Comparison of ENCODE assay signal across 24 cellular contexts in genomic region chr9:110258671-110259070, GRCh38. TPM values are rescaled to one million over a fixed set of nuclear protein-coding genes. Genes with fewer than 3 reads are reported as not detected.
DNase-seq lines count a peak whose midpoint lies in the region; ATAC-seq and TF ChIP-seq lines count a peak whose summit lies in the region.
"Had no signal": no experiment of that assay in that cellular context is flagged by ENCODE, and none has a peak within 500 bp of the region (broad histone marks: within the 10 kb centered on the region; RNA-seq: fewer than 3 reads in every experiment).

No MANE protein-coding gene starts in this region.

- H3K9me3 ChIP-seq in neutrophil (no peaks in the 10 kb centered on the region), BE2C (no peaks in the 10 kb centered on the region)
- H3K9me3 ChIP-seq: uterus had no signal

- H3K36me3 Mint-ChIP-seq in activated CD4-positive, alpha-beta T cell treated with anti-CD3 and anti-CD28 coated beads, Interleukin-2, amount 10 ng/mL, durations not matched to agents 7 days and 5 days (ENCODE audit: low read depth), result peaks cover 10% of the 10 kb centered on the region
- H3K36me3 Mint-ChIP-seq in T-helper 2 cell treated with Interferon-gamma antibody and Interleukin-4, amounts not matched to agents 5 μg/mL and 100 μg/mL, for 36 hours (ENCODE audit: low read depth), result peaks cover 7% of the 10 kb centered on the region

- DNase-seq in activated CD4-positive, alpha-beta T cell treated with anti-CD3 and anti-CD28 coated beads, Interleukin-2, amount 10 ng/mL, durations not matched to agents 7 days and 5 days, result no peak
- DNase-seq in activated CD4-positive, alpha-beta T cell treated with anti-CD3 and anti-CD28 coated beads, Interleukin-2, amount 50 U/mL, for 48 hours, result no peak
- DNase-seq in T-helper 2 cell treated with Interferon-gamma antibody and Interleukin-4, amounts not matched to agents 5 μg/mL and 100 μg/mL, for 36 hours (ENCODE audit: low spot score), result no peak
- DNase-seq in BE2C (no peak), caudate nucleus (lab: John Stamatoyannopoulos, UW) (no peak)
- DNase-seq: activated effector memory CD4-positive, alpha-beta T cell treated with Interleukin-2 at 50 U/mL for 16 hours; CD8-positive, alpha-beta memory T cell; hypothalamus; KG1; kidney; NCI-H1105; NCI-H2171; NCI-H774; retina; stimulated activated CD4-positive, alpha-beta T cell treated with anti-CD3 and anti-CD28 coated beads, Interleukin-15, amount 100 ng/mL, for 24 hours; stimulated activated naive CD8-positive, alpha-beta T cell treated with anti-CD3 and anti-CD28 coated beads, Interleukin-15, amount 100 ng/mL, for 72 hours; uterus had no signal

- peaks cover 36% of the 10 kb centered on the region for H3K4me1 Mint-ChIP-seq in activated CD4-positive, alpha-beta T cell treated with anti-CD3 and anti-CD28 coated beads, Interleukin-2, amount 10 ng/mL, durations not matched to agents 7 days and 5 days
- peaks cover 29% of the 10 kb centered on the region for H3K4me1 Mint-ChIP-seq in T-helper 2 cell treated with Interferon-gamma antibody and Interleukin-4, amounts not matched to agents 5 μg/mL and 100 μg/mL, for 36 hours (ENCODE audit: low read depth)

- H3K4me3 ChIP-seq in neutrophil (ENCODE audit: low read depth in 1 of 2, low read length in 1 of 2), result peak overlapping the region; percentile 94
- H3K4me3 ChIP-seq in BE2C (ENCODE audit: low read depth, low read length), result no peak overlapping the region
- H3K4me3 ChIP-seq: uterus had no signal

- H3K36me3 ChIP-seq in neutrophil, result no peaks in the 10 kb centered on the region
- H3K36me3 ChIP-seq in BE2C, result no peaks in the 10 kb centered on the region; the same call in 1 of the 2 replicates
- H3K36me3 ChIP-seq: uterus had no signal

- H3K9me3 Mint-ChIP-seq in activated CD4-positive, alpha-beta T cell treated with anti-CD3 and anti-CD28 coated beads, Interleukin-2, amount 10 ng/mL, durations not matched to agents 7 days and 5 days, result no peaks in the 10 kb centered on the region
- H3K9me3 Mint-ChIP-seq in T-helper 2 cell treated with Interferon-gamma antibody and Interleukin-4, amounts not matched to agents 5 μg/mL and 100 μg/mL, for 36 hours, result no peaks in the 10 kb centered on the region
- H3K9me3 Mint-ChIP-seq: CD8-positive, alpha-beta memory T cell; stimulated activated naive CD8-positive, alpha-beta T cell treated with anti-CD3 and anti-CD28 coated beads, Interleukin-15, amount 100 ng/mL, for 72 hours had no signal

- no peak overlapping the region for H3K4me3 Mint-ChIP-seq in activated CD4-positive, alpha-beta T cell treated with anti-CD3 and anti-CD28 coated beads, Interleukin-2, amount 10 ng/mL, durations not matched to agents 7 days and 5 days
- no peak overlapping the region for H3K4me3 Mint-ChIP-seq in T-helper 2 cell treated with Interferon-gamma antibody and Interleukin-4, amounts not matched to agents 5 μg/mL and 100 μg/mL, for 36 hours
- H3K4me3 Mint-ChIP-seq: stimulated activated naive CD8-positive, alpha-beta T cell treated with anti-CD3 and anti-CD28 coated beads, Interleukin-15, amount 100 ng/mL, for 72 hours had no signal

- peaks cover 4% of the 10 kb centered on the region for H3K27me3 Mint-ChIP-seq in activated CD4-positive, alpha-beta T cell treated with anti-CD3 and anti-CD28 coated beads, Interleukin-2, amount 10 ng/mL, durations not matched to agents 7 days and 5 days
- H3K27me3 Mint-ChIP-seq in T-helper 2 cell treated with Interferon-gamma antibody and Interleukin-4, amounts not matched to agents 5 μg/mL and 100 μg/mL, for 36 hours (ENCODE audit: low read depth), result peaks cover 8% of the 10 kb centered on the region
- H3K27me3 Mint-ChIP-seq: stimulated activated naive CD8-positive, alpha-beta T cell treated with anti-CD3 and anti-CD28 coated beads, Interleukin-15, amount 100 ng/mL, for 72 hours had no signal

- no peak for ATAC-seq in GM19455 (IDR thresholded peaks at IDR 0.05; ENCODE audit: unreplicated experiment)
- ATAC-seq: stimulated activated naive CD8-positive, alpha-beta T cell treated with anti-CD3 and anti-CD28 coated beads, Interleukin-15, amount 100 ng/mL, for 72 hours had no signal

- CTCF ChIA-PET in activated CD4-positive, alpha-beta T cell treated with anti-CD3 and anti-CD28 coated beads, Interleukin-2, amount 10 ng/mL, durations not matched to agents 7 days and 5 days (lab: Charles Lee), result interaction anchor here (0.6 kb wide), 1 partner anchor 151 kb away, joined by 3 read pairs; no protein-coding TSS in a partner anchor

- TF ChIP-seq CTCF in neutrophil (IDR thresholded peaks at IDR 0.05), result no peak
- TF ChIP-seq CTCF in BE2C (IDR thresholded peaks at IDR 0.05; ENCODE audit: low read depth, low read length), result no peak

- H3K27ac Mint-ChIP-seq in activated CD4-positive, alpha-beta T cell treated with anti-CD3 and anti-CD28 coated beads, Interleukin-2, amount 10 ng/mL, durations not matched to agents 7 days and 5 days, result peak overlapping the region; percentile 42
- H3K27ac Mint-ChIP-seq in T-helper 2 cell treated with Interferon-gamma antibody and Interleukin-4, amounts not matched to agents 5 μg/mL and 100 μg/mL, for 36 hours, result peak overlapping the region; percentile 32
- H3K27ac Mint-ChIP-seq: stimulated activated naive CD8-positive, alpha-beta T cell treated with anti-CD3 and anti-CD28 coated beads, Interleukin-15, amount 100 ng/mL, for 72 hours had no signal

- H3K27ac ChIP-seq in neutrophil (peak overlapping the region; percentile 95), caudate nucleus (ENCODE audit: low read depth, low read length) (no peak overlapping the region)
- H3K27ac ChIP-seq: uterus had no signal

- H3K4me1 ChIP-seq in neutrophil (ENCODE audit: control insufficient read depth in 1 of 2, insufficient read depth in 1 of 2, low read depth in 1 of 2, low read length in 1 of 2) (peaks cover 39 to 42% of the 10 kb centered on the region in 2 experiments), BE2C (no peaks in the 10 kb centered on the region)

- H3K27me3 ChIP-seq in neutrophil (no peaks in the 10 kb centered on the region), BE2C (no peaks in the 10 kb centered on the region)
- H3K27me3 ChIP-seq: uterus had no signal

- POLR2A ChIA-PET in activated CD4-positive, alpha-beta T cell treated with anti-CD3 and anti-CD28 coated beads, Interleukin-2, amount 10 ng/mL, durations not matched to agents 7 days and 5 days (lab: Charles Lee), result interaction anchor here (0.5 kb wide), 1 partner anchor 11 kb away, joined by 3 read pairs; no protein-coding TSS in a partner anchor

- peak; percentile 36 for TF ChIP-seq POLR2A in GM19099 (IDR thresholded peaks at IDR 0.05; ENCODE audit: extremely low read depth, insufficient read length, low read depth)

RNA-seq across cellular contexts. Expression of gene TXN, which starts 2.4 kb away (rescaled TPM):
- total RNA-seq in activated CD4-positive, alpha-beta T cell treated with anti-CD3 and anti-CD28 coated beads, Interleukin-2, amount 10 ng/mL, durations not matched to agents 7 days and 5 days, result 100 to 1,000 TPM; 206 to 209 TPM
- 176 TPM for polyA plus RNA-seq in BE2C (2012; ENCODE audit: insufficient read depth, insufficient read length, low read depth)

RNA-seq across cellular contexts. Expression of gene C9orf152, which starts 50.7 kb away (rescaled TPM):
- total RNA-seq in activated CD4-positive, alpha-beta T cell treated with anti-CD3 and anti-CD28 coated beads, Interleukin-2, amount 10 ng/mL, durations not matched to agents 7 days and 5 days, result not detected
- polyA plus RNA-seq in BE2C (2012; ENCODE audit: insufficient read depth, insufficient read length, low read depth), result not detected
- total RNA-seq: CD8-positive, alpha-beta memory T cell; fibroblast of villous mesenchyme; H1; mesenteric fat pad; RPMI7951 had no signal
- polyA plus RNA-seq: CD8-positive, alpha-beta memory T cell; H1 had no signal
